In the genomic region with DNA sequence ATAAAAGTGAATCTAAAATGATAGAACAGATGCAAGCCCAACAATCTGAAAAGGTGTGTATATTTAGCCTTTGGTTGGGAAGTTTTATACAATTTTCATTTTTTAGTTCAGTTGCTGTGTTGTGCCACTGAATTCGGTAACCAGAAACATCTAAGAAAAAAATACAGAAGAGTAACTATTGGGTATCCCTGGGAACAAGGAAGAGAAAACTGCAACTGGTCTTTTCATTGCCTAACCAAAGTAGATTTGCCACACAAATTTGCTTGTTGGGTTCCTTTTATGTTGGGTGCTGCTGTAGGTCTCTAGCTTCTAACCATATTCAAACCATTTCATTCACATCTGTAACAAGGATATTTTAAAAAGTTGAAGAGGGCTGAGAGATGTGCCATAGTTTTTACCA, we compare ENCODE assay signal across 20 cellular contexts. TPM values are rescaled to one million over a fixed set of nuclear protein-coding genes. Genes with fewer than 3 reads are reported as not detected.
A peak's percentile ranks its signal among the peaks of the same experiment; 100 is the strongest.
DNase-seq lines count a peak whose midpoint lies in the region; ATAC-seq and TF ChIP-seq lines count a peak whose summit lies in the region.
"Had no signal": no experiment of that assay in that cellular context is flagged by ENCODE, and none has a peak within 500 bp of the region (broad histone marks: within the 10 kb centered on the region; RNA-seq: fewer than 3 reads in every experiment).

No MANE protein-coding gene starts in this region.

- H3K27me3 ChIP-seq in DOHH2 (ENCODE audit: control insufficient read depth, low read length), result no peaks in the 10 kb centered on the region
- H3K27me3 ChIP-seq in OCI-LY1 (ENCODE audit: insufficient read depth, low read length), result no peaks in the 10 kb centered on the region
- H3K27me3 ChIP-seq: heart left ventricle, suprapubic skin had no signal

- no peak overlapping the region for H2AFZ ChIP-seq in OCI-LY1 (ENCODE audit: low read length)

- H3K4me2 ChIP-seq in DOHH2 (ENCODE audit: low read length) (peak overlapping the region; percentile 82), OCI-LY1 (ENCODE audit: low read length) (peak overlapping the region; percentile 30)

- H3F3A ChIP-seq in DOHH2 (ENCODE audit: control insufficient read depth, insufficient read depth) (no peaks in the 10 kb centered on the region), OCI-LY1 (ENCODE audit: insufficient read depth, low read length) (no peaks in the 10 kb centered on the region; the same call in 1 of the 2 replicates)

- H3K9me3 ChIP-seq in DOHH2 (ENCODE audit: control insufficient read depth, insufficient read depth, low read length) (no peaks in the 10 kb centered on the region), OCI-LY1 (ENCODE audit: low read length) (no peaks in the 10 kb centered on the region)
- H3K9me3 ChIP-seq: heart left ventricle, suprapubic skin had no signal

- TF ChIP-seq CTCF in DOHH2 (IDR thresholded peaks at IDR 0.05; ENCODE audit: low read depth, low read length, poor library complexity, severe bottlenecking), result no peak
- no peak for TF ChIP-seq CTCF in OCI-LY1 (IDR thresholded peaks at IDR 0.05; ENCODE audit: low read length)
- no peak for TF ChIP-seq CTCF in osteocyte (IDR thresholded peaks at IDR 0.05)

- no peaks in the 10 kb centered on the region for H3K27me3 Mint-ChIP-seq in activated naive CD8-positive, alpha-beta T cell treated with anti-CD3 and anti-CD28 coated beads, Interleukin-2, amount 50 U/mL, for 24 hours
- H3K27me3 Mint-ChIP-seq in osteocyte (ENCODE audit: unreplicated experiment), result no peaks in the 10 kb centered on the region
- H3K27me3 Mint-ChIP-seq: central memory CD8-positive, alpha-beta T cell; effector memory CD8-positive, alpha-beta T cell; naive thymus-derived CD4-positive, alpha-beta T cell; T-helper 17 cell had no signal

- H4K20me1 ChIP-seq in DOHH2 (ENCODE audit: control insufficient read depth, insufficient read depth, low read depth, low read length), result peaks cover 12% of the 10 kb centered on the region
- no peaks in the 10 kb centered on the region for H4K20me1 ChIP-seq in OCI-LY1 (ENCODE audit: insufficient read depth, low read length)

- H3K9ac ChIP-seq in OCI-LY1 (ENCODE audit: low read length), result no peak overlapping the region

- H3K36me3 ChIP-seq in DOHH2 (ENCODE audit: control insufficient read depth, low read length) (peaks cover 20% of the 10 kb centered on the region), OCI-LY1 (ENCODE audit: insufficient read depth, low read length) (no peaks in the 10 kb centered on the region)
- H3K36me3 ChIP-seq: suprapubic skin had no signal

- H3K9me3 Mint-ChIP-seq in activated naive CD8-positive, alpha-beta T cell treated with anti-CD3 and anti-CD28 coated beads, Interleukin-2, amount 50 U/mL, for 24 hours, result no peaks in the 10 kb centered on the region
- H3K9me3 Mint-ChIP-seq in osteocyte (ENCODE audit: unreplicated experiment), result no peaks in the 10 kb centered on the region
- H3K9me3 Mint-ChIP-seq: central memory CD8-positive, alpha-beta T cell; effector memory CD8-positive, alpha-beta T cell; naive thymus-derived CD4-positive, alpha-beta T cell had no signal

- H3K27ac ChIP-seq in DOHH2 (ENCODE audit: low read depth, low read length) (no peak overlapping the region), OCI-LY1 (ENCODE audit: low read depth, low read length, poor library complexity, severe bottlenecking) (no peak overlapping the region)
- H3K27ac ChIP-seq: heart left ventricle, suprapubic skin had no signal

- H3K4me1 Mint-ChIP-seq in activated naive CD8-positive, alpha-beta T cell treated with anti-CD3 and anti-CD28 coated beads, Interleukin-2, amount 50 U/mL, for 24 hours, result peaks cover 11% of the 10 kb centered on the region
- H3K4me1 Mint-ChIP-seq in osteocyte (ENCODE audit: unreplicated experiment), result peaks cover 10% of the 10 kb centered on the region

- H3K36me3 Mint-ChIP-seq in activated naive CD8-positive, alpha-beta T cell treated with anti-CD3 and anti-CD28 coated beads, Interleukin-2, amount 50 U/mL, for 24 hours (ENCODE audit: low read depth), result peaks cover 8% of the 10 kb centered on the region
- no peaks in the 10 kb centered on the region for H3K36me3 Mint-ChIP-seq in osteocyte (ENCODE audit: unreplicated experiment)

- no peak overlapping the region for H3K4me3 Mint-ChIP-seq in activated naive CD8-positive, alpha-beta T cell treated with anti-CD3 and anti-CD28 coated beads, Interleukin-2, amount 50 U/mL, for 24 hours
- H3K4me3 Mint-ChIP-seq in osteocyte (ENCODE audit: unreplicated experiment), result no peak overlapping the region
- H3K4me3 Mint-ChIP-seq: effector memory CD8-positive, alpha-beta T cell had no signal

- peak overlapping the region; percentile 44 for H3K27ac Mint-ChIP-seq in activated naive CD8-positive, alpha-beta T cell treated with anti-CD3 and anti-CD28 coated beads, Interleukin-2, amount 50 U/mL, for 24 hours
- H3K27ac Mint-ChIP-seq in osteocyte (ENCODE audit: unreplicated experiment), result no peak overlapping the region
- H3K27ac Mint-ChIP-seq: effector memory CD8-positive, alpha-beta T cell; T-helper 17 cell had no signal

- H3K4me3 ChIP-seq in DOHH2 (ENCODE audit: low read length), result no peak overlapping the region; the same call in 1 of the 2 replicates
- peak overlapping the region; percentile 95 for H3K4me3 ChIP-seq in OCI-LY1 (ENCODE audit: low read depth, low read length, poor library complexity, severe bottlenecking)
- H3K4me3 ChIP-seq: heart left ventricle, suprapubic skin had no signal

- H3K9me2 ChIP-seq in DOHH2 (replicated peaks; ENCODE audit: control insufficient read depth, low read length) (no peaks in the 10 kb centered on the region), OCI-LY1 (ENCODE audit: low read depth, low read length) (no peaks in the 10 kb centered on the region)

- H3K79me2 ChIP-seq in DOHH2 (ENCODE audit: control insufficient read depth, low read length), result peaks cover 60% of the 10 kb centered on the region
- H3K79me2 ChIP-seq in OCI-LY1 (ENCODE audit: insufficient read depth, low read length), result peaks cover 28% of the 10 kb centered on the region

- DNase-seq in AML-193 (lab: John Stamatoyannopoulos, UW), result peak; percentile 88 to 91
- no peak for DNase-seq in activated naive CD8-positive, alpha-beta T cell treated with anti-CD3 and anti-CD28 coated beads, Interleukin-2, amount 50 U/mL, for 24 hours
- DNase-seq in mucosa of gallbladder (ENCODE audit: low spot score), result no peak
- no peak for DNase-seq in osteocyte (ENCODE audit: extremely low spot score, unreplicated experiment)
- DNase-seq: activated CD4-positive, CD25-positive, alpha-beta regulatory T cell; effector memory CD8-positive, alpha-beta T cell; GOT3; heart left ventricle; naive thymus-derived CD4-positive, alpha-beta T cell; NCI-H1048; NCI-H2107; NCI-H69; stimulated activated CD4-positive, alpha-beta T cell treated with anti-CD3 and anti-CD28 coated beads, Interleukin-2, amount 100 ng/mL, for 48 hours; T-helper 17 cell had no signal

- H3K4me1 ChIP-seq in DOHH2 (ENCODE audit: control insufficient read depth, low read length), result peaks cover 26% of the 10 kb centered on the region
- H3K4me1 ChIP-seq in OCI-LY1 (ENCODE audit: insufficient read depth, low read length, severe bottlenecking), result peaks cover 37% of the 10 kb centered on the region

- ATAC-seq in activated naive CD8-positive, alpha-beta T cell treated with anti-CD3 and anti-CD28 coated beads, Interleukin-2, amount 50 U/mL, for 24 hours, result no peak
- no peak for ATAC-seq in GM21723 (IDR thresholded peaks at IDR 0.05; ENCODE audit: unreplicated experiment)
- ATAC-seq: effector memory CD8-positive, alpha-beta T cell; heart left ventricle; naive thymus-derived CD4-positive, alpha-beta T cell; Right ventricle myocardium inferior; T-helper 17 cell had no signal

RNA-seq across cellular contexts. Expression of a gene that starts 2.8 kb away (rescaled TPM):
- total RNA-seq in mucosa of gallbladder, result 102 TPM
- 112 and 127 TPM in 2 replicates for total RNA-seq in osteocyte

RNA-seq across cellular contexts. Expression of a gene that starts 43.8 kb away (rescaled TPM):
- 376 TPM for total RNA-seq in mucosa of gallbladder
- 253 and 267 TPM in 2 replicates for total RNA-seq in osteocyte

Comparison
In these comparisons a context has a peak if more than half of its experiments do, and no peak if none do; other contexts are left out.
1. DNase-seq: peak in AML-193 (2 of 2); none in activated naive CD8-positive, alpha-beta T cell treated with anti-CD3 and anti-CD28 coated beads, Interleukin-2, amount 50 U/mL, for 24 hours (single experiment), mucosa of gallbladder (single experiment) and osteocyte (single experiment).